In the genomic region with DNA sequence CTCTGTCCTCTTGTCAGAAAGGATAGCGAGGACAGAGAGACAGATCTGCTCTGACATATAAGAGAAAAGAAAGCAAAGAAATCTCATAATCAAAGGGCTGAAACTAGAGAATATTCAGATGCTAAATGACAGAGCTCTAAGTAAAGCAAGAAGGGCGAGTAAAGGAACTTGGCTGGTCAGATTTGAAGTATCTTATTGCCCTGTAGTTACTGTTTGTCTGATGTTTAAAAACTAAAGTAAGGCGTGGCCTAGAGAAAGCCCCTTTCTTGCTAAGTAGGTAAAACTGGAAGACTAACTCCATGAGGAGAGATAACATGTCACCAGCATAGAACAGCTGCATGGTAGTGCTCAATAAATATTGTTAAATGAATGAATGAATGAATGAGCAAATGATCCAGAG, we compare ENCODE assay signal across 13 cellular contexts.
"Had no signal": no experiment of that assay in that cellular context is flagged by ENCODE, and none has a peak within 500 bp of the region (broad histone marks: within the 10 kb centered on the region; RNA-seq: fewer than 3 reads in every experiment).

No MANE protein-coding gene starts in this region.

- H3K4me1 Mint-ChIP-seq: activated naive CD4-positive, alpha-beta T cell treated with anti-CD3 and anti-CD28 coated beads, Interleukin-2, amount 50 U/mL, for 24 hours had no signal

- H3K27me3 ChIP-seq: heart right ventricle, left lung, neural progenitor cell, upper lobe of left lung had no signal

- H3K36me3 ChIP-seq: heart right ventricle, left lung, neural progenitor cell, upper lobe of left lung had no signal

- H3K36me3 Mint-ChIP-seq: brain, neural progenitor cell had no signal

- H3K4me3 Mint-ChIP-seq: activated naive CD4-positive, alpha-beta T cell treated with anti-CD3 and anti-CD28 coated beads, Interleukin-2, amount 50 U/mL, for 24 hours; brain; neural progenitor cell; T-helper 17 cell; WTC11 had no signal

- H3K27me3 Mint-ChIP-seq: activated naive CD4-positive, alpha-beta T cell treated with anti-CD3 and anti-CD28 coated beads, Interleukin-2, amount 50 U/mL, for 24 hours; T-helper 17 cell had no signal

- DNase-seq: activated CD4-positive, alpha-beta T cell treated with anti-CD3 and anti-CD28 coated beads, Interleukin-2, amount 50 U/mL, for 1 hour; activated T-cell treated with anti-CD3 and anti-CD28 coated beads for 4 hours; heart right ventricle; left lung; mesenchymal stem cell; small intestine; T-helper 17 cell; upper lobe of left lung had no signal

- H3K27ac Mint-ChIP-seq: activated naive CD4-positive, alpha-beta T cell treated with anti-CD3 and anti-CD28 coated beads, Interleukin-2, amount 50 U/mL, for 24 hours; neural progenitor cell; T-helper 17 cell; WTC11 had no signal

- ATAC-seq: heart right ventricle, left lung, T-helper 17 cell, WTC11 had no signal

- H3K4me3 ChIP-seq: heart right ventricle, left lung, neural progenitor cell, SK-N-MC, upper lobe of left lung had no signal

- H3K4me1 ChIP-seq: left lung, neural progenitor cell had no signal

- H3K27ac ChIP-seq: heart right ventricle, left lung, neural progenitor cell, SK-N-MC, upper lobe of left lung had no signal
